Comparison of ENCODE assay signal across 1 cellular context in the genomic region with DNA sequence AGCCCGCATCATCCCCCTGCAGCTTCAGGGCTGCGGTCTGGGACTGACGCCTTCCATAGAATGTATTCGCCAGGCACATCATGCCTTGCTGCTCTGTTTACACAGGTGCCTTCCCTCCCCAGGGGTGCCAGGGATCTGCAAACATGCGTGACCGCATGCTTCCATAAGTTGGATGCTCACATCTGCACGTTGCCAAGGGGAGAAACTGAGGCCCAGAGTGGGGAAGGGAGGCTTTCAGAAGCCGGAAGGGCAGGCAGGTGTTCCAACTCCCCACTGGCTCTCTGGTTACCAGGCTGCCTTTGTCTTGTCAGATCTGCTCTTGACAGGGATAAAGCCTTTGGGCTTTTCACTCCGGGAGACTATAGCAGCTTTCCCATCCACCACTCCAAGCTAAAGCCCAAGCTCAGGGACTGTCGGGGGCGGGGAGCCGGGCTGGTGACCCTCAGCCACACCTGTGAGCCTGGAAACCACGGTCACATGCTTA.
A peak's percentile ranks its signal among the peaks of the same experiment; 100 is the strongest.
TF ChIP-seq lines count a peak whose summit lies in the region.

No MANE protein-coding gene starts in this region.

TF ChIP-seq in H1, 55 proteins besides CTCF, POLR2A, EP300 and RAD21 (continued from another document):
- TF ChIP-seq, protein P1, sequence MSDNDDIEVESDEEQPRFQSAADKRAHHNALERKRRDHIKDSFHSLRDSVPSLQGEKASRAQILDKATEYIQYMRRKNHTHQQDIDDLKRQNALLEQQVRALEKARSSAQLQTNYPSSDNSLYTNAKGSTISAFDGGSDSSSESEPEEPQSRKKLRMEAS (IDR thresholded peaks at IDR 0.05), result peak; percentile 34; the same call in 1 of the 2 replicates
- TF ChIP-seq SP2 (IDR thresholded peaks at IDR 0.05; ENCODE audit: low read length), result no peak
- TF ChIP-seq, protein P2, sequence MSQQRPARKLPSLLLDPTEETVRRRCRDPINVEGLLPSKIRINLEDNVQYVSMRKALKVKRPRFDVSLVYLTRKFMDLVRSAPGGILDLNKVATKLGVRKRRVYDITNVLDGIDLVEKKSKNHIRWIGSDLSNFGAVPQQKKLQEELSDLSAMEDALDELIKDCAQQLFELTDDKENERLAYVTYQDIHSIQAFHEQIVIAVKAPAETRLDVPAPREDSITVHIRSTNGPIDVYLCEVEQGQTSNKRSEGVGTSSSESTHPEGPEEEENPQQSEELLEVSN (IDR thresholded peaks at IDR 0.05), result peak; percentile 34; the same call in 1 of the 2 replicates
- 0 out of 4 replicates have a peak, but pooled peaks of 1 of the 2 experiments have one; percentile 59 for TF ChIP-seq HDAC2 (IDR thresholded peaks at IDR 0.05; ENCODE audit: borderline replicate concordance in 1 of 2, low read depth in 2 of 2, low read length in 2 of 2)
- no peak for TF ChIP-seq GABPA (IDR thresholded peaks at IDR 0.05; ENCODE audit: borderline replicate concordance, insufficient read depth, low read length)
- peak; percentile 57 for TF ChIP-seq ASH2L (IDR thresholded peaks at IDR 0.05; ENCODE audit: low read length)
